12 cellular contexts compared by ENCODE assay signal in the genomic region with DNA sequence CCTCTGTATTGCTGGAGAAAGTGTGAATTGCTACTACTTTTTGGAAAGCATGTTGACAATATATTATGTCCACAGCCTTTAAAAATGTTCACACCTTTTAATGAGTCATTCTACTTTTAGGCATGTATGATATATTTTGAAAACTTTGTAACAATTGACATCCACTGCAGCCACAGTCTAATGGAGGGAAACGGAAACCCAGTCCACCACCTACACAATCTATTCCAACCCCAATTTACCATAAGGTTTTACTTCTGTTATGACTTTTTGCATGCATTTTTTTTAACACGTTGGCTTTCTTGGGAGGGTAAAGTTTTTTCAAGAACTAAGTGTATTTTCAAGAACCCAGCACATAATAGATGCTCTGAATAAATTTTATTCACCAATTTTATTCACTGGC. TPM values are rescaled to one million over a fixed set of nuclear protein-coding genes. Genes with fewer than 3 reads are reported as not detected.
DNase-seq lines count a peak whose midpoint lies in the region; ATAC-seq, FAIRE-seq and TF ChIP-seq lines count a peak whose summit lies in the region.
"Had no signal": no experiment of that assay in that cellular context is flagged by ENCODE, and none has a peak within 500 bp of the region (broad histone marks: within the 10 kb centered on the region; RNA-seq: fewer than 3 reads in every experiment).

No MANE protein-coding gene starts in this region.

- intact Hi-C loops in PC-9 (cut with micrococcal nuclease; ENCODE audit: unreplicated experiment): no loop called here

- BruUV-seq in PC-9 (replicated peaks; lab: Mats Ljungman, UMichigan): no TSS peak

- no peaks in the 10 kb centered on the region for H3K79me2 ChIP-seq in DOHH2 (ENCODE audit: control insufficient read depth, low read length)
- H3K79me2 ChIP-seq in PC-9 (ENCODE audit: low read depth): no peaks in the 10 kb centered on the region

- H3K4me3 ChIP-seq in DOHH2 (ENCODE audit: low read length): no peak overlapping the region
- no peak overlapping the region for H3K4me3 ChIP-seq in gastroesophageal sphincter
- no peak overlapping the region for H3K4me3 ChIP-seq in PC-9

- no peak overlapping the region for H3K27ac ChIP-seq in DOHH2 (ENCODE audit: low read depth, low read length)
- H3K27ac ChIP-seq in gastroesophageal sphincter: no peak overlapping the region
- H3K27ac ChIP-seq in PC-9: no peak overlapping the region

- no peaks in the 10 kb centered on the region for H4K20me1 ChIP-seq in DOHH2 (ENCODE audit: control insufficient read depth, insufficient read depth, low read depth, low read length)
- no peaks in the 10 kb centered on the region for H4K20me1 ChIP-seq in PC-9 (ENCODE audit: insufficient read depth)

- POLR2A ChIA-PET in PC-9 (lab: Charles Lee; ENCODE audit: unreplicated experiment): no interaction called here

- no peak overlapping the region for H2AFZ ChIP-seq in PC-9

- no peak for FAIRE-seq in D721Med (lab: Jason Lieb, UNC)

- WGBS in gastroesophageal sphincter (ENCODE audit: low coverage in 1 of 2), 2 donors: 73 to 79% methylated on average over 2 of the region's 2 CpGs

- H3K9me2 ChIP-seq in DOHH2 (replicated peaks; ENCODE audit: control insufficient read depth, low read length): no peaks in the 10 kb centered on the region
- H3K9me2 ChIP-seq in PC-9 (ENCODE audit: insufficient read depth): no peaks in the 10 kb centered on the region

- no peaks in the 10 kb centered on the region for H3K9me3 ChIP-seq in DOHH2 (ENCODE audit: control insufficient read depth, insufficient read depth, low read length)
- H3K9me3 ChIP-seq in gastroesophageal sphincter: no peaks in the 10 kb centered on the region
- no peaks in the 10 kb centered on the region for H3K9me3 ChIP-seq in PC-9 (ENCODE audit: insufficient read depth, low read depth)

- H3K4me2 ChIP-seq in DOHH2 (ENCODE audit: low read length) (peak overlapping the region; percentile 26; the same call in 1 of the 2 replicates), PC-9 (no peak overlapping the region)

- no peaks in the 10 kb centered on the region for H3K36me3 ChIP-seq in DOHH2 (ENCODE audit: control insufficient read depth, low read length)
- no peaks in the 10 kb centered on the region for H3K36me3 ChIP-seq in gastroesophageal sphincter
- H3K36me3 ChIP-seq in PC-9 (ENCODE audit: low read depth): no peaks in the 10 kb centered on the region

- ATAC-seq in GM18861 (IDR thresholded peaks at IDR 0.05; ENCODE audit: unreplicated experiment): peak; percentile 27
- peak; percentile 40 for ATAC-seq in GM21717 (IDR thresholded peaks at IDR 0.05; ENCODE audit: unreplicated experiment)
- peak; percentile 53 for ATAC-seq in HG03439 (IDR thresholded peaks at IDR 0.05; ENCODE audit: unreplicated experiment)
- no peak for ATAC-seq in gastroesophageal sphincter

- no peak for TF ChIP-seq CTCF in DOHH2 (IDR thresholded peaks at IDR 0.05; ENCODE audit: low read depth, low read length, poor library complexity, severe bottlenecking)
- TF ChIP-seq CTCF in gastroesophageal sphincter (IDR thresholded peaks at IDR 0.05): no peak
- no peak for TF ChIP-seq CTCF in D721Med (IDR thresholded peaks at IDR 0.05; ENCODE audit: insufficient read depth, missing control alignments)
- no peak for TF ChIP-seq CTCF in PC-9 (conservative IDR thresholded peaks at IDR 0.05)

- no peak for DNase-seq in D721Med (ENCODE audit: insufficient read length, low spot score)
- DNase-seq in PC-9: no peak
- DNase-seq in SK-N-DZ (ENCODE audit: low spot score): no peak
- DNase-seq: activated CD8-positive, alpha-beta memory T cell treated with anti-CD3 and anti-CD28 coated beads for 24 hours; islet precursor cell; NCI-H524 treated with DMSO at 0.1 percent for 48 hours; stimulated activated CD4-positive, alpha-beta T cell treated with anti-CD3 and anti-CD28 coated beads, Interleukin-1b, Interleukin-23, amount 100 ng/mL, for 48 hours had no signal

- no peak for TF ChIP-seq POLR2A in gastroesophageal sphincter (IDR thresholded peaks at IDR 0.05)

- H3F3A ChIP-seq in DOHH2 (ENCODE audit: control insufficient read depth, insufficient read depth) (peaks cover 5% of the 10 kb centered on the region; the same call in 1 of the 2 replicates), PC-9 (ENCODE audit: insufficient read depth, low read depth) (peaks cover 21% of the 10 kb centered on the region)

- no peak for TF ChIP-seq EP300 in gastroesophageal sphincter (IDR thresholded peaks at IDR 0.05)

- no peaks in the 10 kb centered on the region for H3K27me3 ChIP-seq in DOHH2 (ENCODE audit: control insufficient read depth, low read length)
- H3K27me3 ChIP-seq in gastroesophageal sphincter: no peaks in the 10 kb centered on the region
- no peaks in the 10 kb centered on the region for H3K27me3 ChIP-seq in PC-9 (ENCODE audit: insufficient read depth, low read depth)

- CTCF ChIA-PET in PC-9 (lab: Charles Lee): no interaction called here

- H3K4me1 ChIP-seq in DOHH2 (ENCODE audit: control insufficient read depth, low read length): peaks cover 71% of the 10 kb centered on the region
- H3K4me1 ChIP-seq in gastroesophageal sphincter: no peaks in the 10 kb centered on the region
- peaks cover 30% of the 10 kb centered on the region for H3K4me1 ChIP-seq in PC-9 (replicated peaks; ENCODE audit: insufficient read depth)

RNA-seq across cellular contexts. Expression of a gene that starts 38.5 kb away (rescaled TPM):
- total RNA-seq in gastroesophageal sphincter (10 to 100 TPM; 17.4 to 26.2 (median 23.4) TPM), PC-9 (2021) (16.7 and 23.4 TPM in 2 replicates)
- 0.07 and 0.14 TPM in 2 replicates for polyA plus RNA-seq in SK-N-DZ (2014; cell fraction: cytosol; rRNA removed)
- 0.08 and 0.25 TPM in 2 replicates for polyA plus RNA-seq in SK-N-DZ (2014; cell fraction: nucleus; rRNA removed)
